Comparison of ENCODE assay signal across 23 cellular contexts in the genomic region with DNA sequence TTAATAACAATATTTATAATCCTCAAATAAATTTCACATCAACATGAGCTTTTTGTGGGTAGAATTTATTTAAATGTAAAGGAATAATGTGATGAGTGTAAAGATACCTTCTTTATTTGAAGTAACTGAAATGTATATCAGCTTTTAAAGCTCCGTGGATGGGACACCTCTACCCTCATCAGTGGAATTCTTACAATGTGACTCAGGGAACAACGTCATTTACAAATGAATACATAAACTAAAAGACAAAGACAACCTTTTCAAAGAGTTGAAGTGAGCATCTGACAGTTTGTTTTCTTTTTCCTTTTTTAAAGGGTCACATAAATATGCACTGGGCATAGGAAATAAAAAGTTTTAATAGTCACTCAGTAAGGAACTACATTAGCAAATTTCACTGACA.
DNase-seq lines count a peak whose midpoint lies in the region; ATAC-seq and TF ChIP-seq lines count a peak whose summit lies in the region.
"Had no signal": no experiment of that assay in that cellular context is flagged by ENCODE, and none has a peak within 500 bp of the region (broad histone marks: within the 10 kb centered on the region; RNA-seq: fewer than 3 reads in every experiment).

No MANE protein-coding gene starts in this region.

- peak overlapping the region; percentile 57 for H3K27ac Mint-ChIP-seq in endodermal cell
- H3K27ac Mint-ChIP-seq: B cell; CD8-positive, alpha-beta memory T cell had no signal

- no peak overlapping the region for H3K9ac ChIP-seq in HUES6 (ENCODE audit: low read length)
- no peak overlapping the region for H3K9ac ChIP-seq in endodermal cell (ENCODE audit: extremely low read depth, low read length, poor library complexity, severe bottlenecking)

- peak overlapping the region; percentile 67 for H3K27ac ChIP-seq in HUES6 (ENCODE audit: low read depth, low read length)
- no peak overlapping the region for H3K27ac ChIP-seq in endodermal cell (ENCODE audit: low read depth, low read length)
- H3K27ac ChIP-seq: 22Rv1, C4-2B, RWPE1 had no signal

- H3K4me3 ChIP-seq in HUES6 (ENCODE audit: low read depth, low read length): no peak overlapping the region
- H3K4me3 ChIP-seq in endodermal cell (ENCODE audit: low read length): no peak overlapping the region
- H3K4me3 ChIP-seq: K562 had no signal

- H3K9me3 Mint-ChIP-seq in endodermal cell: peaks cover 15% of the 10 kb centered on the region

- no peaks in the 10 kb centered on the region for H3K4me1 Mint-ChIP-seq in endodermal cell
- H3K4me1 Mint-ChIP-seq: B cell; CD8-positive, alpha-beta memory T cell had no signal

- H3K4me1 ChIP-seq in HUES6 (ENCODE audit: control insufficient read depth, insufficient read depth, low read length): peaks cover 16% of the 10 kb centered on the region
- H3K4me1 ChIP-seq in endodermal cell (ENCODE audit: control insufficient read depth, insufficient read depth, low read length): no peaks in the 10 kb centered on the region

- H3K36me3 Mint-ChIP-seq in endodermal cell (ENCODE audit: low read depth): no peaks in the 10 kb centered on the region
- H3K36me3 Mint-ChIP-seq: CD8-positive, alpha-beta memory T cell had no signal

- H3K27me3 Mint-ChIP-seq in endodermal cell (ENCODE audit: insufficient read depth): no peaks in the 10 kb centered on the region
- H3K27me3 Mint-ChIP-seq: B cell; CD8-positive, alpha-beta memory T cell had no signal

- no peak for TF ChIP-seq CTCF in endodermal cell (conservative IDR thresholded peaks at IDR 0.05)

- no peak overlapping the region for H3K4me3 Mint-ChIP-seq in endodermal cell
- H3K4me3 Mint-ChIP-seq: B cell; CD8-positive, alpha-beta memory T cell had no signal

- H3K36me3 ChIP-seq in HUES6 (ENCODE audit: control insufficient read depth, insufficient read depth, low read length): no peaks in the 10 kb centered on the region
- no peaks in the 10 kb centered on the region for H3K36me3 ChIP-seq in endodermal cell (ENCODE audit: control insufficient read depth, insufficient read depth, low read length)

- WGBS in endodermal cell (ENCODE audit: insufficient coverage in 1 of 2, insufficient read length in 1 of 2), 2 experiments: 8 to 16% methylated on average over 2 of the region's 2 CpGs

- ATAC-seq in HG03159 (IDR thresholded peaks at IDR 0.05; ENCODE audit: unreplicated experiment) (no peak), GM21825 (IDR thresholded peaks at IDR 0.05; ENCODE audit: unreplicated experiment) (no peak)
- ATAC-seq: K562, Panc1 had no signal

- H3K27me3 ChIP-seq in HUES6 (ENCODE audit: control insufficient read depth, insufficient read depth, low read length) (no peaks in the 10 kb centered on the region), endodermal cell (ENCODE audit: control insufficient read depth, insufficient read depth, low read length, poor library complexity, severe bottlenecking) (no peaks in the 10 kb centered on the region)

- DNase-seq in COLO829 (ENCODE audit: low spot score) (peak; percentile 4), endodermal cell (no peak), iPS-NIHi11 (ENCODE audit: low spot score) (peak; percentile 7), dedifferentiated amniotic fluid mesenchymal stem cell (ENCODE audit: extremely low spot score) (no peak)
- DNase-seq: Calu3; CD8-positive, alpha-beta memory T cell; DMS79 treated with DMSO at 0.1 percent for 48 hours; GF-D8; Kasumi-1; NCI-H1092 treated with DMSO at 0.1 percent for 48 hours; NCI-H1436 treated with DMSO at 0.1 percent for 48 hours; NCI-H187 treated with DMSO at 0.1 percent for 48 hours; NCI-H526 treated with DMSO at 0.1 percent for 48 hours; SHP77 had no signal

- H3K9me3 ChIP-seq in HUES6 (ENCODE audit: control insufficient read depth, insufficient read depth, low read depth, low read length) (peaks cover 6% of the 10 kb centered on the region), endodermal cell (ENCODE audit: control insufficient read depth, low read length) (peaks cover 15% of the 10 kb centered on the region)

Comparison
In these comparisons a context has a peak if more than half of its experiments do, and no peak if none do; other contexts are left out.
1. DNase-seq: peak in COLO829 (single experiment) and iPS-NIHi11 (single experiment); none in endodermal cell (single experiment) and dedifferentiated amniotic fluid mesenchymal stem cell (single experiment).